ENCODE assay signal across 12 cellular contexts in the genomic region with DNA sequence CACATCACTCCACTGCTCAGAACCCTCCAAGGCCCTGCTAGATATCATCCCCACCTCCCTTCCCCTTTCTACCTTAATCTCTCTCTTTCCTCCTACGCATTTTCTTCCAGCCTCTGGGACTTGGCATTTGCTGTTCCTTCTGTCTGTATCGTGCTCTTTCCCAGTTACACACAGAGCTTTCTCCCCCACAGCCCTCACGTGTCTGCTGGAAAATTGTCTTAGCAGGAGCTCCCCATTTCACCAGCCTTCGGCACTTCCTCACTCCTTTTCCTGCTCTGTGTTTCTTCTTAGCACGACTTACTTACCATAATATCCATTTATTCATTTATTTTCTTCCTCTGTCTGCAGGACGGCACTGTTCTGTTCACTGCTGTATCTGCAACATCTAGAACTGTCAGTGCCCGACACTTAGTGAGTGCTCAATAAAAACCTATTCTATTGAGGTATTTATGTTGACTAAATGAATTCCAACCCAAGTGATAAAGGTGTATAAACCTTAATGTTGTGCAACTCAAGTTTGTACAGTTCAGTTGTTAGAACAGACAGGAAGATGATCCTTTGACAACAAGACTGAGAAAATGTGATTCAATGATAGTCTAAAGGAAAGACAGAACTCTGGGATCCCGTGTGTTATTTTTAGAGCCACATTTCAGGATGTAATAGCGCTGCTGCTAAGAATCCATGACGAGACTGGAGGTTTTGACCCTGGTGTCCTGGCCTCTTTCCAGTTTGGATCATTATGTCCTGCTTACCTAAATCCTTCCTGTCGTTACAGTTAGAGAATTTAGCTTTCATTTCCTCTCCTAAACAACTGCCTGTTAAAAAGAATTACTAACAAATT.
DNase-seq lines count a peak whose midpoint lies in the region; ATAC-seq and TF ChIP-seq lines count a peak whose summit lies in the region.
"Had no signal": no experiment of that assay in that cellular context is flagged by ENCODE, and none has a peak within 500 bp of the region (broad histone marks: within the 10 kb centered on the region; RNA-seq: fewer than 3 reads in every experiment).

No MANE protein-coding gene starts in this region.

- DNase-seq in AG10803 (ENCODE audit: low read depth), result peak; percentile 68
- peak; percentile 23 for DNase-seq in NCI-H748 treated with DMSO at 0.1 percent for 48 hours (lab: John Stamatoyannopoulos, UW)
- DNase-seq in fibroblast of villous mesenchyme (ENCODE audit: low read depth), result peak; percentile 80
- peak; percentile 27 for DNase-seq in non-pigmented ciliary epithelial cell (ENCODE audit: low read depth)
- DNase-seq in H7, result no peak
- DNase-seq in NCI-H774 (lab: John Stamatoyannopoulos, UW), result no peak
- DNase-seq: activated T-cell treated with anti-CD3 and anti-CD28 coated beads, Interleukin-2, amount 50 U/mL, for 1 hour; MG63; T1000 had no signal

- no peak overlapping the region for H3K4me3 ChIP-seq in AG10803 (ENCODE audit: low read length)
- H3K4me3 ChIP-seq in fibroblast of villous mesenchyme (ENCODE audit: low read depth, low read length), result no peak overlapping the region
- no peak overlapping the region for H3K4me3 ChIP-seq in H7 (ENCODE audit: insufficient read depth, low read depth, low read length)
- H3K4me3 ChIP-seq: coronary artery, MG63 had no signal

- no peak for TF ChIP-seq CTCF in AG10803 (conservative IDR thresholded peaks at IDR 0.05; ENCODE audit: low read length)
- no peak for TF ChIP-seq CTCF in fibroblast of villous mesenchyme (IDR thresholded peaks at IDR 0.05; ENCODE audit: insufficient read depth, low read depth, low read length)

- H3K36me3 ChIP-seq in H7 (replicated peaks; ENCODE audit: control insufficient read depth, insufficient read depth, low read length), result no peaks in the 10 kb centered on the region
- H3K36me3 ChIP-seq: MG63 had no signal

- no peak for ATAC-seq in HG03135 (IDR thresholded peaks at IDR 0.05; ENCODE audit: unreplicated experiment)
- ATAC-seq in GM18520 (IDR thresholded peaks at IDR 0.05; ENCODE audit: unreplicated experiment), result no peak

- no peaks in the 10 kb centered on the region for H3K27me3 ChIP-seq in H7 (ENCODE audit: control insufficient read depth, insufficient read depth, low read length)
- H3K27me3 ChIP-seq: MG63 had no signal

Comparison
In these comparisons a context has a peak if more than half of its experiments do, and no peak if none do; other contexts are left out.
1. DNase-seq: peak in AG10803 (single experiment), NCI-H748 treated with DMSO at 0.1 percent for 48 hours (single experiment), fibroblast of villous mesenchyme (single experiment) and non-pigmented ciliary epithelial cell (single experiment); none in H7 (single experiment) and NCI-H774 (single experiment).